Comparison of ENCODE assay signal across 1 cellular context in genomic region chr7:100428199-100428966, GRCh38.
TF ChIP-seq lines count a peak whose summit lies in the region.

TSS of gene ZCWPW1 (minus strand) at chr7:100428703. CDS start at chr7:100420649, 8,054 bp downstream.

TF ChIP-seq in A549, 52 proteins besides CTCF, POLR2A, EP300 and RAD21 (continued from another document):
- TF ChIP-seq HOXA7 (CRISPR knock-in tag; IDR thresholded peaks at IDR 0.05) (peak; percentile 98), EHMT2 (IDR thresholded peaks at IDR 0.05; ENCODE audit: low read depth) (no peak), FOSB (CRISPR knock-in tag; IDR thresholded peaks at IDR 0.05) (peak; percentile 98), POLR2AphosphoS2 (conservative IDR thresholded peaks at IDR 0.05; ENCODE audit: low read length) (no peak), MYC (IDR thresholded peaks at IDR 0.05; ENCODE audit: borderline replicate concordance, low read length) (peak; percentile 18; the same call in 1 of the 2 replicates), FOXS1 (CRISPR knock-in tag; IDR thresholded peaks at IDR 0.05) (no peak), TFCP2L1 (CRISPR knock-in tag; IDR thresholded peaks at IDR 0.05) (peak; percentile 98), EHF (CRISPR knock-in tag; IDR thresholded peaks at IDR 0.05) (peak; percentile 79; the same call in 1 of the 2 replicates), CHD4 (IDR thresholded peaks at IDR 0.05; ENCODE audit: borderline replicate concordance) (no peak), ATOH8 (CRISPR knock-in tag; IDR thresholded peaks at IDR 0.05; ENCODE audit: low read depth) (peak; percentile 62; the same call in 1 of the 2 replicates), NFE2L2 (conservative IDR thresholded peaks at IDR 0.05; ENCODE audit: low read length) (no peak)
